ENCODE assay signal across 1 cellular context in genomic region chr15:39172380-39173281, GRCh38.
TF ChIP-seq lines count a peak whose summit lies in the region.

No MANE protein-coding gene starts in this region.

TF ChIP-seq in HCT116, 20 proteins besides CTCF, POLR2A, EP300 and RAD21 (continued from another document):
- TF ChIP-seq ZBTB33 (IDR thresholded peaks at IDR 0.05; ENCODE audit: extremely low read depth, insufficient replicate concordance, low read length): no peak
TF ChIP-seq in HCT116: peak in this region for 0.
